Comparison of ENCODE assay signal across 7 cellular contexts in genomic region chr1:217224201-217224600, GRCh38.
"Had no signal": no experiment of that assay in that cellular context is flagged by ENCODE, and none has a peak within 500 bp of the region (broad histone marks: within the 10 kb centered on the region; RNA-seq: fewer than 3 reads in every experiment).

No MANE protein-coding gene starts in this region.

- H3K4me3 ChIP-seq: GM12878 had no signal

- DNase-seq: GDM1, GF-D8 had no signal

- FAIRE-seq: GM12878, GM12891, GM12892, GM18507, GM19239 had no signal

- ATAC-seq: GM12878 had no signal
